8 cellular contexts compared by ENCODE assay signal in the genomic region with DNA sequence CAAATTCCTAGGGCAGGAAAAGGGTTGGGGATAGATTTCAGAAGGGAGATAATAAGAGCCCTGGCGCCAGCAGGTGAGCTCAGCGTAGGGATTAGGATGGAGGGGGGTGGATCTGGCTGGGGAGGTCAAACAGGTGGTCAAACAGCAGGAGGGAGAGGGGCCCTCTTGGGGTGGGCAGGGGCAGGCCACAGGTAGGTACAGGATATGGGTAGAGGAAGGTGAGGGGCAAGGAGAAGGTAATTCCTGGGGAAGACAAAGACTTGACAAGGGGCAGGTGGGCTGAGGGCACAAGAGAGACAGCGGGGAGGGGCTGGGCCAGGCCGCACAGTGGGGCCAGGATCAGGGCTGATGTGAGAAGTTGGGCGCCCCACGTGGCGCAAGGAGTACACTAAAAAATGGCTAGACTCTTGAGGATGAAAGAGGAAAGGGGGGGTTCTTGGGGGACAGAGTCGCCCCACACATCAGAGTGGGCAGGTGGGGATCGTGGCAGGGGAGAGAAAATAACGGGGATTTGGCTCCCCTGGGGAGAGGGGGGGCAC. TPM values are rescaled to one million over a fixed set of nuclear protein-coding genes. Genes with fewer than 3 reads are reported as not detected.
DNase-seq lines count a peak whose midpoint lies in the region; ATAC-seq and TF ChIP-seq lines count a peak whose summit lies in the region.

No MANE protein-coding gene starts in this region.

- TF ChIP-seq CTCF in AG10803 (conservative IDR thresholded peaks at IDR 0.05; ENCODE audit: low read length) (peak; percentile 42), right atrium auricular region (IDR thresholded peaks at IDR 0.05) (no peak), sigmoid colon (IDR thresholded peaks at IDR 0.05) (no peak)

- ATAC-seq in GM18870 (IDR thresholded peaks at IDR 0.05; ENCODE audit: unreplicated experiment) = no peak

- WGBS in sigmoid colon, 2 donors = 11 to 19% methylated on average over 10 of the region's 10 CpGs

- no peaks in the 10 kb centered on the region for H3K9me3 Mint-ChIP-seq in activated naive CD8-positive, alpha-beta T cell treated with anti-CD3 and anti-CD28 coated beads for 36 hours

- H3K27ac ChIP-seq in right atrium auricular region (peak overlapping the region; percentile 80 to 90), sigmoid colon (peak overlapping the region; percentile 82 to 94 (median 90))

- TF ChIP-seq EP300 in sigmoid colon (IDR thresholded peaks at IDR 0.05) = no peak

- H3K4me1 Mint-ChIP-seq in activated naive CD8-positive, alpha-beta T cell treated with anti-CD3 and anti-CD28 coated beads for 36 hours = peaks cover 23% of the 10 kb centered on the region

- peak overlapping the region; percentile 91 for H3K4me3 Mint-ChIP-seq in activated naive CD8-positive, alpha-beta T cell treated with anti-CD3 and anti-CD28 coated beads for 36 hours

- H3K36me3 ChIP-seq in H7 (replicated peaks; ENCODE audit: control insufficient read depth, insufficient read depth, low read length) = peaks cover 3% of the 10 kb centered on the region
- peaks cover 7% of the 10 kb centered on the region for H3K36me3 ChIP-seq in right atrium auricular region
- H3K36me3 ChIP-seq in sigmoid colon = peaks cover 2 to 18% (median 9%) of the 10 kb centered on the region in 4 donors

- H3K36me3 Mint-ChIP-seq in activated naive CD8-positive, alpha-beta T cell treated with anti-CD3 and anti-CD28 coated beads for 36 hours = peaks cover 48% of the 10 kb centered on the region

- peak overlapping the region; percentile 91 for H3K4me3 ChIP-seq in AG10803 (ENCODE audit: low read length)
- peak overlapping the region; percentile 99 for H3K4me3 ChIP-seq in H7 (ENCODE audit: insufficient read depth, low read depth, low read length)
- peak overlapping the region; percentile 54 to 95 for H3K4me3 ChIP-seq in right atrium auricular region
- peak overlapping the region; percentile 61 to 95 (median 84) for H3K4me3 ChIP-seq in sigmoid colon

- intact Hi-C loops in sigmoid colon (cut with DNase I) = loop anchor here (5.0 kb wide), 1 partner anchor 163 kb away; a partner anchor contains a TSS

- H3K27ac Mint-ChIP-seq in activated naive CD8-positive, alpha-beta T cell treated with anti-CD3 and anti-CD28 coated beads for 36 hours = peak overlapping the region; percentile 96

- DNase-seq in AG10803 (ENCODE audit: low read depth) (peak; percentile 49), H7 (peak; percentile 93), RPMI7951 (ENCODE audit: low read depth) (peak; percentile 41), right atrium auricular region (ENCODE audit: low spot score) (no peak), sigmoid colon (peak; percentile 77), NCI-H187 treated with DMSO at 0.1 percent for 48 hours (lab: John Stamatoyannopoulos, UW) (no peak)
- DNase-seq in activated naive CD8-positive, alpha-beta T cell treated with anti-CD3 and anti-CD28 coated beads for 36 hours = peak; percentile 69

- H3K4me1 ChIP-seq in right atrium auricular region = peaks cover 0 to 42% of the 10 kb centered on the region in 2 donors
- peaks cover 0 to 46% (median 39%) of the 10 kb centered on the region in 4 donors for H3K4me1 ChIP-seq in sigmoid colon

- no peaks in the 10 kb centered on the region for H3K27me3 Mint-ChIP-seq in activated naive CD8-positive, alpha-beta T cell treated with anti-CD3 and anti-CD28 coated beads for 36 hours

- H3K9me3 ChIP-seq in right atrium auricular region (no peaks in the 10 kb centered on the region), sigmoid colon (no peaks in the 10 kb centered on the region)

- TF ChIP-seq POLR2A in sigmoid colon (IDR thresholded peaks at IDR 0.05) = no peak

- H3K27me3 ChIP-seq in H7 (ENCODE audit: control insufficient read depth, insufficient read depth, low read length) (no peaks in the 10 kb centered on the region; the same call in 1 of the 2 replicates), right atrium auricular region (no peaks in the 10 kb centered on the region), sigmoid colon (no peaks in the 10 kb centered on the region)

RNA-seq across cellular contexts. Expression of a gene that starts 0.7 kb away (rescaled TPM):
- total RNA-seq in H7 (2014; rRNA removed; shearing (Covaris generic)) = 19.3 and 21.6 TPM in 2 replicates
- 10.1 and 12.1 TPM in 2 replicates for total RNA-seq in RPMI7951 (2014; rRNA removed; shearing (Covaris generic))
- 10 to 100 TPM; 66.3 to 69.2 TPM for total RNA-seq in activated naive CD8-positive, alpha-beta T cell treated with anti-CD3 and anti-CD28 coated beads for 36 hours
- total RNA-seq in right atrium auricular region (10 to 100 TPM in 1 of 2 donors, 1 to 10 TPM in 1; 9.6 to 10.3 TPM), sigmoid colon (10 to 100 TPM; 13.6 to 21.1 (median 16.1) TPM)
- polyA plus RNA-seq in sigmoid colon = 10 to 100 TPM in 2 of 3 donors, 1 to 10 TPM in 1; 7.2 to 28.9 (median 11.4) TPM

RNA-seq across cellular contexts. Expression of a gene that starts 3.7 kb away (rescaled TPM):
- total RNA-seq in H7 (2014; rRNA removed; shearing (Covaris generic)) = 4.7 and 5.6 TPM in 2 replicates
- total RNA-seq in RPMI7951 (2014; rRNA removed; shearing (Covaris generic)) = 32.9 and 58.4 TPM in 2 replicates
- 10 to 100 TPM; 55.8 to 62.3 TPM for total RNA-seq in activated naive CD8-positive, alpha-beta T cell treated with anti-CD3 and anti-CD28 coated beads for 36 hours
- 1 to 10 TPM; 4.4 to 4.6 TPM for total RNA-seq in right atrium auricular region
- total RNA-seq in sigmoid colon = 10 to 100 TPM in 3 of 4 donors, 1 to 10 TPM in 1; 7.5 to 14.9 (median 11.3) TPM
- polyA plus RNA-seq in sigmoid colon = 10 to 100 TPM; 17.4 to 28.2 (median 17.8) TPM

RNA-seq across cellular contexts. Expression of a gene that starts 21.4 kb away (rescaled TPM):
- 95.6 and 105 TPM in 2 replicates for total RNA-seq in H7 (2014; rRNA removed; shearing (Covaris generic))
- 13.2 and 16.3 TPM in 2 replicates for total RNA-seq in RPMI7951 (2014; rRNA removed; shearing (Covaris generic))
- 10 to 100 TPM; 25.1 to 26.4 TPM for total RNA-seq in activated naive CD8-positive, alpha-beta T cell treated with anti-CD3 and anti-CD28 coated beads for 36 hours
- 10 to 100 TPM; 47.1 to 61.2 TPM for total RNA-seq in right atrium auricular region
- total RNA-seq in sigmoid colon = 10 to 100 TPM; 11.4 to 25.5 (median 16.7) TPM
- 10 to 100 TPM; 70.3 to 82.5 (median 77.5) TPM for polyA plus RNA-seq in sigmoid colon

RNA-seq across cellular contexts. Expression of a gene that starts 22.0 kb away (rescaled TPM):
- total RNA-seq in H7 (2014; rRNA removed; shearing (Covaris generic)) = 16.4 and 23.7 TPM in 2 replicates
- 0.49 and 2.5 TPM in 2 replicates for total RNA-seq in RPMI7951 (2014; rRNA removed; shearing (Covaris generic))
- total RNA-seq in activated naive CD8-positive, alpha-beta T cell treated with anti-CD3 and anti-CD28 coated beads for 36 hours = not detected
- total RNA-seq in right atrium auricular region (1 to 10 TPM in 1 of 2 donors, not detected in 1; 4.8 TPM), sigmoid colon (1 to 10 TPM in 2 of 4 donors, not detected in 2; 1.1 to 3.0 TPM)
- 100 to 1,000 TPM in 2 of 3 donors, 10 to 100 TPM in 1; 95.8 to 178 (median 150) TPM for polyA plus RNA-seq in sigmoid colon

RNA-seq across cellular contexts. Expression of a gene that starts 47.9 kb away (rescaled TPM):
- total RNA-seq in H7 (2014; rRNA removed; shearing (Covaris generic)) = 14.7 and 16.1 TPM in 2 replicates
- total RNA-seq in RPMI7951 (2014; rRNA removed; shearing (Covaris generic)) = 0.29 TPM in 1 of 2 replicates, not detected in the other
- not detected for total RNA-seq in activated naive CD8-positive, alpha-beta T cell treated with anti-CD3 and anti-CD28 coated beads for 36 hours
- under 1 TPM; 0.12 to 0.59 TPM for total RNA-seq in right atrium auricular region
- not detected for total RNA-seq in sigmoid colon
- polyA plus RNA-seq in sigmoid colon = under 1 TPM in 1 of 3 donors, not detected in 2; 0.07 TPM

Comparison
In these comparisons a context has a peak if more than half of its experiments do, and no peak if none do; other contexts are left out.
1. DNase-seq: peak in AG10803 (single experiment), H7 (single experiment), RPMI7951 (single experiment), activated naive CD8-positive, alpha-beta T cell treated with anti-CD3 and anti-CD28 coated beads for 36 hours (single experiment) and sigmoid colon (single experiment); none in right atrium auricular region (single experiment) and NCI-H187 treated with DMSO at 0.1 percent for 48 hours (single experiment).
2. Peak in every context shown above with its lines, with median percentiles within 50 percentile points of each other: H3K4me3 ChIP-seq.